2 cellular contexts compared by ENCODE assay signal in the genomic region with DNA sequence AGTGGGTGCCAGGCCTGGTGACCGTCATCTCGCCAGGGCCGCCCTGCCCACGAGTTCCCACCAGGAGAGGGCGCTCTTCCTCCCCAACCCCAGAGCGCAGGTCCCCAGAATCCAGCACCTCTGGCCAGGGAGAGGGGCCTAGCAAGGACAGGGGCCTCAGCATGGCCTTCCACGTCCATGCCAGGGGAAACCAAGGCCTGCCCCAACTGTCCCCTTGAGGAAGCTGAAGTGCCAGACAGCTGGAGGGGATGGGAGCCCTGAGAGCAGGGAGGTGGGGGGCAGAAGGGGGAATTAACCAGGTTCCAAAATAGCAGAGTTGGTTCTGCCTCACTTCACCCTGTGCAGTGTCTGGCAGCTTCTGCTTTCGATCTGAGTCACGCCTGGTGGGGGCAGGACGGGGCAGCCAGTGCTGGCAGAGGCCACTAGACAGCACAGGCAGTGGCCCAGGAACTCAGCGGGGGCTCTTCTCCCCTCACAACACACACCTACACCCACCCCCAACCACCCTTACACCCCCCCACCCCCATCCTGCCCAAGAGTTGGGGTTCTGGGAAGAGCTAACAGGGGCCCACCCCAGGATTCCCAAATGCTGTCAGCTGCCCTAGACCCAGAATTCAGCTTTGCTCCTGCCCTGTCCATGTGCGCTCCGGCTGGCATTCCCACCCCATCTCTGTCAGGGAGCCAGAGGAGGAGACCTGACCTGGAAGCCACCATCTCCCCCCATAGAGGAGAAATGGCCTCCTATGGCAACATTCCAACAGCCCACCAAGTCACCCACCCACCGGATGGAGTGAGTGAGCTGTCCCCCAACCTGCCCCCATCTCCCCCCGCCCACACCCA.
TF ChIP-seq lines count a peak whose summit lies in the region.

No MANE protein-coding gene starts in this region.

TF ChIP-seq in WTC11, 78 proteins besides CTCF, POLR2A, EP300 and RAD21 (continued from another document):
- TF ChIP-seq FOXP1 (CRISPR knock-in tag; IDR thresholded peaks at IDR 0.05; ENCODE audit: borderline replicate concordance) (0 out of 2 replicates have a peak, but pooled peaks have one; percentile 29), MYBL2 (CRISPR knock-in tag; IDR thresholded peaks at IDR 0.05) (0 out of 2 replicates have a peak, but pooled peaks have one; percentile 29), ZNF121 (CRISPR knock-in tag; IDR thresholded peaks at IDR 0.05) (peak; percentile 60; the same call in 1 of the 2 replicates), USF2 (CRISPR knock-in tag; IDR thresholded peaks at IDR 0.05) (no peak), ATF6 (CRISPR knock-in tag; IDR thresholded peaks at IDR 0.05) (no peak), HMGXB4 (CRISPR knock-in tag; IDR thresholded peaks at IDR 0.05) (0 out of 2 replicates have a peak, but pooled peaks have one; percentile 55), SMAD3 (CRISPR knock-in tag; IDR thresholded peaks at IDR 0.05; ENCODE audit: borderline replicate concordance) (no peak), OVOL2 (CRISPR knock-in tag; IDR thresholded peaks at IDR 0.05; ENCODE audit: borderline replicate concordance) (no peak), TEAD1 (CRISPR knock-in tag; IDR thresholded peaks at IDR 0.05) (0 out of 2 replicates have a peak, but pooled peaks have one; percentile 36)
- TF ChIP-seq, protein P1, sequence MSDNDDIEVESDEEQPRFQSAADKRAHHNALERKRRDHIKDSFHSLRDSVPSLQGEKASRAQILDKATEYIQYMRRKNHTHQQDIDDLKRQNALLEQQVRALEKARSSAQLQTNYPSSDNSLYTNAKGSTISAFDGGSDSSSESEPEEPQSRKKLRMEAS (CRISPR knock-in tag; IDR thresholded peaks at IDR 0.05) = 0 out of 2 replicates have a peak, but pooled peaks have one; percentile 52

TF ChIP-seq in HepG2, 621 proteins besides CTCF, POLR2A, EP300 and RAD21 (continued from another document and continues in another):
- TF ChIP-seq, protein P2, sequence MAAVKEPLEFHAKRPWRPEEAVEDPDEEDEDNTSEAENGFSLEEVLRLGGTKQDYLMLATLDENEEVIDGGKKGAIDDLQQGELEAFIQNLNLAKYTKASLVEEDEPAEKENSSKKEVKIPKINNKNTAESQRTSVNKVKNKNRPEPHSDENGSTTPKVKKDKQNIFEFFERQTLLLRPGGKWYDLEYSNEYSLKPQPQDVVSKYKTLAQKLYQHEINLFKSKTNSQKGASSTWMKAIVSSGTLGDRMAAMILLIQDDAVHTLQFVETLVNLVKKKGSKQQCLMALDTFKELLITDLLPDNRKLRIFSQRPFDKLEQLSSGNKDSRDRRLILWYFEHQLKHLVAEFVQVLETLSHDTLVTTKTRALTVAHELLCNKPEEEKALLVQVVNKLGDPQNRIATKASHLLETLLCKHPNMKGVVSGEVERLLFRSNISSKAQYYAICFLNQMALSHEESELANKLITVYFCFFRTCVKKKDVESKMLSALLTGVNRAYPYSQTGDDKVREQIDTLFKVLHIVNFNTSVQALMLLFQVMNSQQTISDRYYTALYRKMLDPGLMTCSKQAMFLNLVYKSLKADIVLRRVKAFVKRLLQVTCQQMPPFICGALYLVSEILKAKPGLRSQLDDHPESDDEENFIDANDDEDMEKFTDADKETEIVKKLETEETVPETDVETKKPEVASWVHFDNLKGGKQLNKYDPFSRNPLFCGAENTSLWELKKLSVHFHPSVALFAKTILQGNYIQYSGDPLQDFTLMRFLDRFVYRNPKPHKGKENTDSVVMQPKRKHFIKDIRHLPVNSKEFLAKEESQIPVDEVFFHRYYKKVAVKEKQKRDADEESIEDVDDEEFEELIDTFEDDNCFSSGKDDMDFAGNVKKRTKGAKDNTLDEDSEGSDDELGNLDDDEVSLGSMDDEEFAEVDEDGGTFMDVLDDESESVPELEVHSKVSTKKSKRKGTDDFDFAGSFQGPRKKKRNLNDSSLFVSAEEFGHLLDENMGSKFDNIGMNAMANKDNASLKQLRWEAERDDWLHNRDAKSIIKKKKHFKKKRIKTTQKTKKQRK (IDR thresholded peaks at IDR 0.05; ENCODE audit: low read length) = no peak
- TF ChIP-seq DNMT3B (CRISPR knock-in tag; conservative IDR thresholded peaks at IDR 0.05) (no peak), ONECUT2 (CRISPR knock-in tag; IDR thresholded peaks at IDR 0.05) (no peak), GLI4 (CRISPR knock-in tag; IDR thresholded peaks at IDR 0.05; ENCODE audit: borderline replicate concordance) (no peak), NFE2L2 (IDR thresholded peaks at IDR 0.05; ENCODE audit: low read length) (no peak), ZNF652 (CRISPR knock-in tag; IDR thresholded peaks at IDR 0.05; ENCODE audit: borderline replicate concordance, low read depth) (no peak), TP53 (CRISPR knock-in tag; conservative IDR thresholded peaks at IDR 0.05) (no peak), ZNF280B (CRISPR knock-in tag; IDR thresholded peaks at IDR 0.05; ENCODE audit: borderline replicate concordance) (peak; percentile 60; the same call in 1 of the 2 replicates), KLF12 (CRISPR knock-in tag; IDR thresholded peaks at IDR 0.05; ENCODE audit: borderline replicate concordance) (no peak), ZNF232 (CRISPR knock-in tag; IDR thresholded peaks at IDR 0.05; ENCODE audit: borderline replicate concordance) (no peak), SNAPC2 (CRISPR knock-in tag; IDR thresholded peaks at IDR 0.05) (no peak), REXO4 (CRISPR knock-in tag; IDR thresholded peaks at IDR 0.05; ENCODE audit: borderline replicate concordance) (no peak), ZNF589 (CRISPR knock-in tag; conservative IDR thresholded peaks at IDR 0.05) (no peak), ISX (CRISPR knock-in tag; conservative IDR thresholded peaks at IDR 0.05) (no peak), ZHX2 (IDR thresholded peaks at IDR 0.05; ENCODE audit: low read depth) (no peak), ZHX2 (CRISPR knock-in tag; IDR thresholded peaks at IDR 0.05; ENCODE audit: borderline replicate concordance) (no peak), ZSCAN5A (CRISPR knock-in tag; IDR thresholded peaks at IDR 0.05; ENCODE audit: borderline replicate concordance) (no peak), BRCA1 (CRISPR knock-in tag; IDR thresholded peaks at IDR 0.05) (no peak), ZNF660 (CRISPR knock-in tag; IDR thresholded peaks at IDR 0.05; ENCODE audit: borderline replicate concordance, low read depth) (no peak), FOXP1 (IDR thresholded peaks at IDR 0.05) (no peak), FOXP1 (CRISPR knock-in tag; IDR thresholded peaks at IDR 0.05) (no peak), CHD2 (IDR thresholded peaks at IDR 0.05; ENCODE audit: low read depth, low read length) (no peak), DRAP1 (CRISPR knock-in tag; IDR thresholded peaks at IDR 0.05) (no peak), SP1 (IDR thresholded peaks at IDR 0.05) (no peak), SP1 (CRISPR knock-in tag; IDR thresholded peaks at IDR 0.05) (peak; percentile 37; the same call in 1 of the 2 replicates), PAX8 (CRISPR knock-in tag; IDR thresholded peaks at IDR 0.05; ENCODE audit: borderline replicate concordance) (no peak), ZSCAN9 (CRISPR knock-in tag; IDR thresholded peaks at IDR 0.05; ENCODE audit: borderline replicate concordance) (no peak), FOXA1 (IDR thresholded peaks at IDR 0.05) (no peak), FOXA1 (CRISPR knock-in tag; IDR thresholded peaks at IDR 0.05) (no peak)
- TF ChIP-seq, protein P3, sequence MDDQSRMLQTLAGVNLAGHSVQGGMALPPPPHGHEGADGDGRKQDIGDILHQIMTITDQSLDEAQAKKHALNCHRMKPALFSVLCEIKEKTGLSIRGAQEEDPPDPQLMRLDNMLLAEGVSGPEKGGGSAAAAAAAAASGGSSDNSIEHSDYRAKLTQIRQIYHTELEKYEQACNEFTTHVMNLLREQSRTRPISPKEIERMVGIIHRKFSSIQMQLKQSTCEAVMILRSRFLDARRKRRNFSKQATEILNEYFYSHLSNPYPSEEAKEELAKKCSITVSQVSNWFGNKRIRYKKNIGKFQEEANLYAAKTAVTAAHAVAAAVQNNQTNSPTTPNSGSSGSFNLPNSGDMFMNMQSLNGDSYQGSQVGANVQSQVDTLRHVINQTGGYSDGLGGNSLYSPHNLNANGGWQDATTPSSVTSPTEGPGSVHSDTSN (CRISPR knock-in tag; IDR thresholded peaks at IDR 0.05; ENCODE audit: borderline replicate concordance) = no peak
- TF ChIP-seq, protein P4, sequence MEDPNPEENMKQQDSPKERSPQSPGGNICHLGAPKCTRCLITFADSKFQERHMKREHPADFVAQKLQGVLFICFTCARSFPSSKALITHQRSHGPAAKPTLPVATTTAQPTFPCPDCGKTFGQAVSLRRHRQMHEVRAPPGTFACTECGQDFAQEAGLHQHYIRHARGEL (CRISPR knock-in tag; IDR thresholded peaks at IDR 0.05) = no peak
- TF ChIP-seq, protein P5, sequence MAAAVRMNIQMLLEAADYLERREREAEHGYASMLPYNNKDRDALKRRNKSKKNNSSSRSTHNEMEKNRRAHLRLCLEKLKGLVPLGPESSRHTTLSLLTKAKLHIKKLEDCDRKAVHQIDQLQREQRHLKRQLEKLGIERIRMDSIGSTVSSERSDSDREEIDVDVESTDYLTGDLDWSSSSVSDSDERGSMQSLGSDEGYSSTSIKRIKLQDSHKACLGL (CRISPR knock-in tag; IDR thresholded peaks at IDR 0.05) = no peak
- TF ChIP-seq, protein P6, sequence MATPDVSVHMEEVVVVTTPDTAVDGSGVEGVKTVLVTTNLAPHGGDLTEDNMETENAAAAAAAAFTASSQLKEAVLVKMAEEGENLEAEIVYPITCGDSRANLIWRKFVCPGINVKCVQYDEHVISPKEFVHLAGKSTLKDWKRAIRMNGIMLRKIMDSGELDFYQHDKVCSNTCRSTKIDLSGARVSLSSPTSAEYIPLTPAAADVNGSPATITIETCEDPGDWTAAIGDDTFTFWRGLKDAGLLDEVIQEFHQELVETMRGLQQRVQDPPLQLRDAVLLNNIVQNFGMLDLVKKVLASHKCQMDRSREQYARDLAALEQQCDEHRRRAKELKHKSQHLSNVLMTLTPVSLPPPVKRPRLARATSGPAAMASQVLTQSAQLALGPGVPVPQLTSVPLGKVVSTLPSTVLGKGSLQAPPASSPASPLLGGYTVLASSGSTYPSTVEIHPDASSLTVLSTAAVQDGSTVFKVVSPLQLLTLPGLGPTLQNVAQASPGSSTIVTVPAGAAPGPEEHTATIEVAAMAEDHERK (CRISPR knock-in tag; IDR thresholded peaks at IDR 0.05; ENCODE audit: low read depth) = no peak
